Comparison of ENCODE assay signal across 18 cellular contexts in genomic region chr1:61348025-61348665, GRCh38.
"Had no signal": no experiment of that assay in that cellular context is flagged by ENCODE, and none has a peak within 500 bp of the region (broad histone marks: within the 10 kb centered on the region; RNA-seq: fewer than 3 reads in every experiment).

No MANE protein-coding gene starts in this region.

- H3K36me3 Mint-ChIP-seq: activated naive CD8-positive, alpha-beta T cell had no signal

- H3K9me3 ChIP-seq: vagina had no signal

- H3K27me3 Mint-ChIP-seq: activated naive CD8-positive, alpha-beta T cell; activated T-cell treated with anti-CD3 and anti-CD28 coated beads, Interleukin-2, amount 50 U/mL, for 24 hours had no signal

- H3K4me1 ChIP-seq: parathyroid adenoma had no signal

- H3K27me3 ChIP-seq: vagina had no signal

- ATAC-seq: left lobe of liver, sciatic nerve had no signal

- H3K4me3 ChIP-seq: vagina had no signal

- H3K27ac Mint-ChIP-seq: activated naive CD8-positive, alpha-beta T cell; activated T-cell treated with anti-CD3 and anti-CD28 coated beads, Interleukin-2, amount 50 U/mL, for 24 hours; T-helper 1 cell treated with Interleukin-12 subunit alpha and Interleukin-12 subunit beta and Interleukin-4 antibody, amounts not matched to agents 30 μg/mL and 1 μg/mL, for 36 hours had no signal

- H3K4me3 Mint-ChIP-seq: activated naive CD8-positive, alpha-beta T cell; activated T-cell treated with anti-CD3 and anti-CD28 coated beads, Interleukin-2, amount 50 U/mL, for 24 hours; mesothelial cell of epicardium; nephron; T-helper 1 cell treated with Interleukin-12 subunit alpha and Interleukin-12 subunit beta and Interleukin-4 antibody, amounts not matched to agents 30 μg/mL and 1 μg/mL, for 36 hours had no signal

- DNase-seq: activated CD4-positive, alpha-beta T cell treated with anti-CD3 and anti-CD28 coated beads, Interleukin-2, amount 50 U/mL, for 4 hours; activated CD4-positive, CD25-positive, alpha-beta regulatory T cell treated with anti-CD3 and anti-CD28 coated beads, Interleukin-2, amount 50 U/mL, for 72 hours; activated gamma-delta T cell; activated T-cell treated with anti-CD3 and anti-CD28 coated beads, Interleukin-2, amount 50 U/mL, for 24 hours; effector CD4-positive, alpha-beta T cell; hypothalamus; islet precursor cell; stimulated activated naive CD4-positive, alpha-beta T cell; substantia nigra; trophoblast cell had no signal

- H3K27ac ChIP-seq: parathyroid adenoma, vagina had no signal

- H3K9me3 Mint-ChIP-seq: activated T-cell treated with anti-CD3 and anti-CD28 coated beads, Interleukin-2, amount 50 U/mL, for 24 hours; T-helper 1 cell treated with Interleukin-12 subunit alpha and Interleukin-12 subunit beta and Interleukin-4 antibody, amounts not matched to agents 30 μg/mL and 1 μg/mL, for 36 hours had no signal
